Comparison of ENCODE assay signal across 30 cellular contexts in the genomic region with DNA sequence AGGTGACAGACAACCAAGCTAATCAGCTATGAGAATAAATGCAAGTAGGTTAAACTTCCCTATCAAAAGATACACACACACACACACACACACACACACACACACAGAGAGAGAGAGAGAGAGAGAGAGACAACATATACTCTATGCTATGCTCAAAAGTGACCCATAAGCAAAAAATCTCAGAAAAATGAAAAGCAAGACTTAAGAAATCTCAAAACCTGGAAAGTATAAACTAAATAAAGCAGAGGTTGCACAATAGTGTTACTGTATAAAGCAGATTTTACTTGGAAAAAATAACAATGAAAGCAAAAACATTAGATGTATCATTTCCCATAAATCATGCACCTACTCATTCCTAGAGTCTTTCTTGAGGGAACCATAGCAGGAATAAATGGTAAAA.
"Had no signal": no experiment of that assay in that cellular context is flagged by ENCODE, and none has a peak within 500 bp of the region (broad histone marks: within the 10 kb centered on the region; RNA-seq: fewer than 3 reads in every experiment).

No MANE protein-coding gene starts in this region.

- H3K4me3 Mint-ChIP-seq: activated B cell treated with CpG ODN at 0.5 μM for 24 hours; activated CD8-positive, alpha-beta T cell treated with anti-CD3 and anti-CD28 coated beads for 36 hours; activated T-cell treated with anti-CD3 and anti-CD28 coated beads, Interleukin-2, amount 50 U/mL, for 72 hours; naive B cell; stimulated activated effector memory CD8-positive, alpha-beta T cell treated with anti-CD3 and anti-CD28 coated beads, Interleukin-12 subunit alpha, Interleukin-12 subunit beta, amount 100 ng/mL, for 72 hours; stimulated activated naive CD8-positive, alpha-beta T cell treated with anti-CD3 and anti-CD28 coated beads, Interleukin-15, Interleukin-2, amounts not matched to agents 100 ng/mL and 50 ng/mL, for 24 hours; T-helper 2 cell treated with Interferon-gamma antibody and Interleukin-4, amounts not matched to agents 5 μg/mL and 100 μg/mL, for 36 hours; type B pancreatic cell had no signal

- DNase-seq: activated B cell treated with CpG ODN at 0.5 μM for 24 hours; activated CD4-positive, alpha-beta T cell treated with anti-CD3 and anti-CD28 coated beads, Interleukin-2, amount 50 U/mL, for 1 hour; activated CD8-positive, alpha-beta T cell treated with anti-CD3 and anti-CD28 coated beads for 36 hours; activated naive CD4-positive, alpha-beta T cell; activated T-cell treated with anti-CD3 and anti-CD28 coated beads, Interleukin-2, amount 50 U/mL, for 72 hours; aorta; body of pancreas; cerebellar nuclear complex; cortex of kidney; head of caudate nucleus; hippocampal formation; kidney; left colon; mammary epithelial cell; naive B cell; nucleus accumbens; pancreas; retina; small intestine; stimulated activated CD4-positive, alpha-beta T cell treated with anti-CD3 and anti-CD28 coated beads, Interleukin-4, amount 100 ng/mL, for 24 hours; uterus had no signal

- H3K27ac Mint-ChIP-seq: activated B cell treated with CpG ODN at 0.5 μM for 24 hours; activated CD8-positive, alpha-beta T cell treated with anti-CD3 and anti-CD28 coated beads for 36 hours; activated naive CD4-positive, alpha-beta T cell treated with anti-CD3 and anti-CD28 coated beads, Interleukin-2, amount 50 U/mL, for 72 hours; activated T-cell treated with anti-CD3 and anti-CD28 coated beads, Interleukin-2, amount 50 U/mL, for 72 hours; naive B cell; stimulated activated effector memory CD8-positive, alpha-beta T cell treated with anti-CD3 and anti-CD28 coated beads, Interleukin-12 subunit alpha, Interleukin-12 subunit beta, amount 100 ng/mL, for 72 hours; stimulated activated naive CD8-positive, alpha-beta T cell treated with anti-CD3 and anti-CD28 coated beads, Interleukin-15, Interleukin-2, amounts not matched to agents 100 ng/mL and 50 ng/mL, for 24 hours; T-helper 2 cell treated with Interferon-gamma antibody and Interleukin-4, amounts not matched to agents 5 μg/mL and 100 μg/mL, for 36 hours; type B pancreatic cell had no signal

- H3K27ac ChIP-seq: body of pancreas, cardiac muscle cell, pancreas, prostate gland, thoracic aorta, uterus had no signal

- H3K9me3 ChIP-seq: body of pancreas, pancreas, prostate gland, thoracic aorta had no signal

- ATAC-seq: activated CD8-positive, alpha-beta T cell treated with anti-CD3 and anti-CD28 coated beads for 36 hours; activated naive CD4-positive, alpha-beta T cell treated with anti-CD3 and anti-CD28 coated beads, Interleukin-2, amount 50 U/mL, for 72 hours; activated T-cell treated with anti-CD3 and anti-CD28 coated beads, Interleukin-2, amount 50 U/mL, for 72 hours; body of pancreas; left colon; pancreas; sciatic nerve; stimulated activated effector memory CD8-positive, alpha-beta T cell treated with anti-CD3 and anti-CD28 coated beads, Interleukin-12 subunit alpha, Interleukin-12 subunit beta, amount 100 ng/mL, for 72 hours had no signal

- H3K36me3 ChIP-seq: cardiac muscle cell, pancreas, prostate gland, thoracic aorta, uterus had no signal

- H3K4me3 ChIP-seq: body of pancreas, cardiac muscle cell, pancreas, prostate gland, thoracic aorta, uterus had no signal

- H3K4me1 Mint-ChIP-seq: stimulated activated effector memory CD8-positive, alpha-beta T cell treated with anti-CD3 and anti-CD28 coated beads, Interleukin-12 subunit alpha, Interleukin-12 subunit beta, amount 100 ng/mL, for 72 hours had no signal

- H3K27me3 Mint-ChIP-seq: activated B cell treated with CpG ODN at 0.5 μM for 24 hours; activated CD8-positive, alpha-beta T cell treated with anti-CD3 and anti-CD28 coated beads for 36 hours; naive B cell; stimulated activated naive CD8-positive, alpha-beta T cell treated with anti-CD3 and anti-CD28 coated beads, Interleukin-15, Interleukin-2, amounts not matched to agents 100 ng/mL and 50 ng/mL, for 24 hours; type B pancreatic cell had no signal

- H3K27me3 ChIP-seq: body of pancreas, cardiac muscle cell, pancreas, uterus had no signal

- H3K4me1 ChIP-seq: body of pancreas, pancreas, prostate gland, uterus had no signal

- H3K9me3 Mint-ChIP-seq: activated CD8-positive, alpha-beta T cell treated with anti-CD3 and anti-CD28 coated beads for 36 hours; stimulated activated naive CD8-positive, alpha-beta T cell treated with anti-CD3 and anti-CD28 coated beads, Interleukin-15, Interleukin-2, amounts not matched to agents 100 ng/mL and 50 ng/mL, for 24 hours; T-helper 2 cell treated with Interferon-gamma antibody and Interleukin-4, amounts not matched to agents 5 μg/mL and 100 μg/mL, for 36 hours had no signal

- H3K36me3 Mint-ChIP-seq: activated naive CD4-positive, alpha-beta T cell treated with anti-CD3 and anti-CD28 coated beads, Interleukin-2, amount 50 U/mL, for 72 hours; naive B cell; stimulated activated effector memory CD8-positive, alpha-beta T cell treated with anti-CD3 and anti-CD28 coated beads, Interleukin-12 subunit alpha, Interleukin-12 subunit beta, amount 100 ng/mL, for 72 hours; type B pancreatic cell had no signal
